In the genomic region with DNA sequence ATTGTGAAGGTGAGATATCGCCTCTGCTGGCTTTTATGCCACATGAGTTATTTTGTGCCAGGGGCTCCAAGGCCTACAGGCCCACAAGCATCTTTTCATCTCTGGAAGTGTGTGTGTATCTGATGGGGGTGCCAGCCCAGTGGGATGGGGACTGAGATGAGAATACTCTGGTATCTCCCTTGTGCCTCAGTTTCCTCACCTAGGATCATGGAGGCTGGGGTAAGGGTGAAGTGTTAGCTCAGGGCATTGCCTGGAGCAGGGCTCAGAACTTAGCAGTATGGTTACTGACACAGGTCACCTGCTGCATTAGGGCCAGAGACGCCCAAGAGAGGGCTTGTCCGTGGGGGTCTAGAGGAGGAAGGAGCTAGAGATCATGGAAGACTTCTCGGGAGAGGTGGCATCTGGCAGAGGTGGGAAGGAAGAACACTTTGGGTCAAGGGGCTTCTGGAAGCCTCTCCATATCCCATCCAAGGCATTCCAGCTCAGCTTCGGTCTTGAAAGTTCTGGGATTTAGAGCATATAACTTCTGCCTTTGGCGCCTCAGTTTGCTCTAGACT, we compare ENCODE assay signal across 12 cellular contexts. TPM values are rescaled to one million over a fixed set of nuclear protein-coding genes. Genes with fewer than 3 reads are reported as not detected.
A peak's percentile ranks its signal among the peaks of the same experiment; 100 is the strongest.
DNase-seq lines count a peak whose midpoint lies in the region; ATAC-seq, FAIRE-seq and TF ChIP-seq lines count a peak whose summit lies in the region.
"Had no signal": no experiment of that assay in that cellular context is flagged by ENCODE, and none has a peak within 500 bp of the region (broad histone marks: within the 10 kb centered on the region; RNA-seq: fewer than 3 reads in every experiment).

No MANE protein-coding gene starts in this region.

- no peaks in the 10 kb centered on the region for H3K36me3 Mint-ChIP-seq in astrocyte (ENCODE audit: low read depth, unreplicated experiment)

- no peaks in the 10 kb centered on the region for H3K36me3 ChIP-seq in astrocyte (ENCODE audit: insufficient read depth, low read length)
- H3K36me3 ChIP-seq in muscle layer of colon (ENCODE audit: insufficient read depth, low read length): no peaks in the 10 kb centered on the region
- no peaks in the 10 kb centered on the region for H3K36me3 ChIP-seq in thymus (ENCODE audit: control insufficient read depth, insufficient read depth)

- H3K27ac Mint-ChIP-seq in astrocyte (ENCODE audit: unreplicated experiment): no peak overlapping the region

- intact Hi-C loops in Right ventricle myocardium inferior (cut with DNase I): loop anchor here (10.0 kb wide), 1 partner anchor 62 kb away; no protein-coding TSS in a partner anchor
- intact Hi-C loops in left cardiac atrium (cut with DNase I): no loop called here

- no peak overlapping the region for H3K27ac ChIP-seq in astrocyte (ENCODE audit: low read depth, low read length)
- H3K27ac ChIP-seq in muscle layer of colon (ENCODE audit: low read depth, low read length): no peak overlapping the region
- H3K27ac ChIP-seq in thymus (ENCODE audit: low read depth): no peak overlapping the region

- H3K4me3 ChIP-seq in astrocyte (ENCODE audit: insufficient read depth, low read depth, low read length): no peak overlapping the region
- H3K4me3 ChIP-seq in muscle layer of colon (ENCODE audit: low read depth in 1 of 2, low read length in 2 of 2): peak overlapping the region; percentile 30 to 56
- peak overlapping the region; percentile 50 for H3K4me3 ChIP-seq in thymus (ENCODE audit: low read length)

- no peak overlapping the region for H3K4me3 Mint-ChIP-seq in astrocyte (ENCODE audit: unreplicated experiment)

- 92% methylated on average over 6 of the region's 6 CpGs for WGBS in thymus

- FAIRE-seq in astrocyte (lab: Jason Lieb, UNC): no peak
- FAIRE-seq: endometrium, GM12892, keratinocyte, RCC 7860 had no signal

- H3K4me2 ChIP-seq in astrocyte (ENCODE audit: low read length): peak overlapping the region; percentile 76

- no peak overlapping the region for H2AFZ ChIP-seq in astrocyte (ENCODE audit: low read depth, low read length)

- H3K9me3 ChIP-seq in astrocyte (ENCODE audit: insufficient read depth, low read depth, low read length) (no peaks in the 10 kb centered on the region), muscle layer of colon (ENCODE audit: low read length) (no peaks in the 10 kb centered on the region), thymus (ENCODE audit: control insufficient read depth) (no peaks in the 10 kb centered on the region)

- H3K4me1 ChIP-seq in astrocyte (ENCODE audit: insufficient read depth, low read length) (no peaks in the 10 kb centered on the region), muscle layer of colon (ENCODE audit: insufficient read depth, low read length) (peaks cover 38% of the 10 kb centered on the region), thymus (ENCODE audit: control insufficient read depth, insufficient read depth, low read length) (peaks cover 7% of the 10 kb centered on the region)

- H4K20me1 ChIP-seq in astrocyte (ENCODE audit: insufficient read depth, low read length): no peaks in the 10 kb centered on the region

- H3K4me1 Mint-ChIP-seq in astrocyte (ENCODE audit: low read depth, unreplicated experiment): no peaks in the 10 kb centered on the region

- H3K79me2 ChIP-seq in astrocyte (ENCODE audit: insufficient read depth, low read length): no peaks in the 10 kb centered on the region

- ATAC-seq in Right ventricle myocardium inferior (no peak), left cardiac atrium (no peak), GM18517 (IDR thresholded peaks at IDR 0.05; ENCODE audit: unreplicated experiment) (no peak)

- DNase-seq in Right ventricle myocardium inferior (ENCODE audit: missing footprints) (peak; percentile 9), left cardiac atrium (no peak), astrocyte (ENCODE audit: low read depth) (no peak), DMS53 treated with DMSO at 0.1 percent for 48 hours (lab: John Stamatoyannopoulos, UW; ENCODE audit: unreplicated experiment) (no peak), NCI-H146 (lab: John Stamatoyannopoulos, UW) (no peak)

- peaks cover 5% of the 10 kb centered on the region for H3K9me3 Mint-ChIP-seq in astrocyte (ENCODE audit: unreplicated experiment)

- H3K27me3 ChIP-seq in astrocyte (ENCODE audit: insufficient read depth, low read length) (peaks cover 36% of the 10 kb centered on the region), muscle layer of colon (ENCODE audit: control insufficient read depth in 1 of 2, insufficient read depth in 2 of 2, low read length in 2 of 2) (no peaks in the 10 kb centered on the region), thymus (ENCODE audit: control insufficient read depth, insufficient read depth) (peaks cover 41% of the 10 kb centered on the region)

- H3K9ac ChIP-seq in astrocyte (ENCODE audit: low read length) (no peak overlapping the region), muscle layer of colon (ENCODE audit: low read length) (no peak overlapping the region)

- TF ChIP-seq CTCF in astrocyte (IDR thresholded peaks at IDR 0.05; ENCODE audit: insufficient read depth, low read depth, low read length): no peak

- peaks cover 75% of the 10 kb centered on the region for H3K27me3 Mint-ChIP-seq in astrocyte (ENCODE audit: low read depth, unreplicated experiment)

RNA-seq across cellular contexts. Expression of a gene that starts 0.8 kb away (rescaled TPM):
- total RNA-seq in Right ventricle myocardium inferior: 200 TPM
- total RNA-seq in left cardiac atrium: 100 to 1,000 TPM; 174 to 175 TPM
- 0.89 and 1.9 TPM in 2 replicates for total RNA-seq in astrocyte
- polyA plus RNA-seq in thymus: 9.1 TPM
- polyA plus RNA-seq: keratinocyte had no signal

RNA-seq across cellular contexts. Expression of a gene that starts 49.1 kb away (rescaled TPM):
- 55.5 TPM for total RNA-seq in Right ventricle myocardium inferior
- 10 to 100 TPM; 38.4 to 45.9 TPM for total RNA-seq in left cardiac atrium
- total RNA-seq in astrocyte: 26.9 and 28.3 TPM in 2 replicates
- polyA plus RNA-seq in thymus: 39.4 TPM

Comparison
In these comparisons a context has a peak if more than half of its experiments do, and no peak if none do; other contexts are left out.
1. RNA of a gene that starts 0.8 kb away (total RNA-seq): 200 TPM in Right ventricle myocardium inferior (single experiment) and 174 to 175 TPM in left cardiac atrium; 0.89 to 1.9 TPM in astrocyte; every median in the first group is over 10 times any median in the second.